Comparison of ENCODE assay signal across 8 cellular contexts in the genomic region with DNA sequence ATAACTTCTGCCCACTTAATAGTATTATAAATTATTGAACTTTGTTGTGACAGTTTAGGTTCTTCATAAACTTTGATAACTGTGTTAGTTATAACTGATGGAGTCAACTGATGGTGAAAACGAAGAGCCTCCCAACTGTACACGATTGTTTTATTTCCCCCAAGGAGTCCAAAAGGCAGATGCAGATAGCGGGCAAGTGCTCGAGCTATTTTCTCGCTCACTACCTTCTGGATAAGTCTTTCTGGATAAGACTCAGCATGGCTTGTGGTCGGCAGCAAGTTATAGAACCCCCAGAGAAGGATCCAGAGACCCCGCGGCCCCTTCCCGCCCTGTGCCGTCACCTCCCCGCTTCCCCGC. TPM values are rescaled to one million over a fixed set of nuclear protein-coding genes. Genes with fewer than 3 reads are reported as not detected.
DNase-seq lines count a peak whose midpoint lies in the region; ATAC-seq and TF ChIP-seq lines count a peak whose summit lies in the region.

No MANE protein-coding gene starts in this region.

- H3K27ac Mint-ChIP-seq in chondrocyte (ENCODE audit: unreplicated experiment) (peak overlapping the region; percentile 90), naive B cell (peak overlapping the region; percentile 89 to 97 (median 95))

- peak overlapping the region; percentile 92 for H3K27ac ChIP-seq in 22Rv1

- TF ChIP-seq CTCF in 22Rv1 (IDR thresholded peaks at IDR 0.05) (no peak), LNCaP clone FGC (IDR thresholded peaks at IDR 0.05; ENCODE audit: control insufficient read depth, extremely low read depth, insufficient read depth) (no peak), chondrocyte (IDR thresholded peaks at IDR 0.05) (no peak)

- peaks cover 25% of the 10 kb centered on the region for H3K4me1 Mint-ChIP-seq in chondrocyte (ENCODE audit: low read depth)
- peaks cover 18 to 22% (median 20%) of the 10 kb centered on the region in 3 donors for H3K4me1 Mint-ChIP-seq in naive B cell

- H3K4me3 ChIP-seq in LNCaP clone FGC (ENCODE audit: low read depth, low read length) = peak overlapping the region; percentile 60

- peaks cover 4% of the 10 kb centered on the region for H3K36me3 Mint-ChIP-seq in chondrocyte (ENCODE audit: low read depth)
- H3K36me3 Mint-ChIP-seq in naive B cell = no peaks in the 10 kb centered on the region

- H3K9me3 Mint-ChIP-seq in chondrocyte (ENCODE audit: low read depth) = no peaks in the 10 kb centered on the region
- peaks cover 0 to 8% (median 0%) of the 10 kb centered on the region in 7 donors for H3K9me3 Mint-ChIP-seq in naive B cell

- ATAC-seq in GM18873 (IDR thresholded peaks at IDR 0.05; ENCODE audit: low FRiP score, unreplicated experiment) (peak; percentile 35), naive B cell (ENCODE audit: low read depth in 2 of 2) (peak in 1 of 2 donors; percentile 26), HG03039 (IDR thresholded peaks at IDR 0.05; ENCODE audit: unreplicated experiment) (no peak)

- peaks cover under 1% of the 10 kb centered on the region for H3K27me3 Mint-ChIP-seq in chondrocyte (ENCODE audit: low read depth)
- H3K27me3 Mint-ChIP-seq in naive B cell = no peaks in the 10 kb centered on the region

- H3K4me3 Mint-ChIP-seq in chondrocyte (ENCODE audit: unreplicated experiment) = peak overlapping the region; percentile 78
- H3K4me3 Mint-ChIP-seq in naive B cell = peak overlapping the region; percentile 87 to 96 (median 92)

- DNase-seq in LNCaP clone FGC (ENCODE audit: low read depth) = no peak
- no peak for DNase-seq in chondrocyte (ENCODE audit: low spot score)
- DNase-seq in naive B cell = no peak
- DNase-seq in NCI-H2107 (lab: John Stamatoyannopoulos, UW) = no peak
- DNase-seq in NCI-H1694 (lab: John Stamatoyannopoulos, UW) = no peak

RNA-seq across cellular contexts. Expression of a gene that starts 0.5 kb away (rescaled TPM):
- 9.2 to 15.0 TPM (median 10.7 TPM) in 3 replicates for total RNA-seq in chondrocyte
- polyA plus RNA-seq in naive B cell (ENCODE audit: low read depth in 6 of 6) = 10 to 100 TPM; 24.6 to 37.0 (median 29.9) TPM
